ENCODE assay signal across 22 cellular contexts in the genomic region with DNA sequence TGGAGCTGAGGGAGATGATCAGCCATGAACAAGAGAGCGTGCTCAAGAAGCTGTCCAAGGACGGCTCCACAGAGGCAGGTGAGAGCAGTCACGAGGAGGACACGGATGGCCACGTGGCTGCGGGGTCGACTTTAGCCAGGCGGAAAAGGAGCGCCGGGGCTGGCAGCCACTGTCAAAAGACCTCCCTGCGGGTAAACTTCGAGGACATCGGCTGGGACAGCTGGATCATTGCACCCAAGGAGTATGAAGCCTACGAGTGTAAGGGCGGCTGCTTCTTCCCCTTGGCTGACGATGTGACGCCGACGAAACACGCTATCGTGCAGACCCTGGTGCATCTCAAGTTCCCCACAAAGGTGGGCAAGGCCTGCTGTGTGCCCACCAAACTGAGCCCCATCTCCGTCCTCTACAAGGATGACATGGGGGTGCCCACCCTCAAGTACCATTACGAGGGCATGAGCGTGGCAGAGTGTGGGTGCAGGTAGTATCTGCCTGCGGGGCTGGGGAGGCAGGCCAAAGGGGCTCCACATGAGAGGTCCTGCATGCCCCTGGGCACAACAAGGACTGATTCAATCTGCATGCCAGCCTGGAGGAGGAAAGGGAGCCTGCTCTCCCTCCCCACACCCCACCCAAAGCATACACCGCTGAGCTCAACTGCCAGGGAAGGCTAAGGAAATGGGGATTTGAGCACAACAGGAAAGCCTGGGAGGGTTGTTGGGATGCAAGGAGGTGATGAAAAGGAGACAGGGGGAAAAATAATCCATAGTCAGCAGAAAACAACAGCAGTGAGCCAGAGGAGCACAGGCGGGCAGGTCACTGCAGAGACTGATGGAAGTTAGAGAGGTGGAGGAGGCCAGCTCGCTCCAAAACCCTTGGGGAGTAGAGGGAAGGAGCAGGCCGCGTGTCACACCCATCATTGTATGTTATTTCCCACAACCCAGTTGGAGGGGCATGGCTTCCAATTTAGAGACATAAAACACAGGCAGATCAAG. TPM values are rescaled to one million over a fixed set of nuclear protein-coding genes. Genes with fewer than 3 reads are reported as not detected.
A peak's percentile ranks its signal among the peaks of the same experiment; 100 is the strongest.
DNase-seq lines count a peak whose midpoint lies in the region; ATAC-seq, FAIRE-seq and TF ChIP-seq lines count a peak whose summit lies in the region.
"Had no signal": no experiment of that assay in that cellular context is flagged by ENCODE, and none has a peak within 500 bp of the region (broad histone marks: within the 10 kb centered on the region; RNA-seq: fewer than 3 reads in every experiment).

No MANE protein-coding gene starts in this region.

- H3K4me3 ChIP-seq in cardiac muscle cell: no peak overlapping the region
- no peak overlapping the region for H3K4me3 ChIP-seq in heart left ventricle
- H3K4me3 ChIP-seq in K562: no peak overlapping the region
- no peak overlapping the region for H3K4me3 ChIP-seq in upper lobe of right lung

- peak overlapping the region in 1 of 2 experiments; percentile 10; a peak in 2 of 4 replicates for H3K9ac ChIP-seq in K562 (ENCODE audit: insufficient read depth in 1 of 2, low read depth in 2 of 2, low read length in 2 of 2)

- CTCF ChIA-PET in K562 (lab: Yijun Ruan, JAX; ENCODE audit: low intra/inter-chr PET ratio): no interaction called here

- H3K27ac ChIP-seq in cardiac muscle cell (peak overlapping the region; percentile 74), heart left ventricle (no peak overlapping the region), K562 (ENCODE audit: extremely low read depth, low read depth, low read length) (no peak overlapping the region), upper lobe of right lung (no peak overlapping the region)

- no peak for TF ChIP-seq RAD21 in K562 (CRISPR knock-in tag; conservative IDR thresholded peaks at IDR 0.05 in 1 of 2, IDR thresholded peaks at IDR 0.05 in 1 of 2)

- H3K27me3 ChIP-seq in cardiac muscle cell (no peaks in the 10 kb centered on the region), heart left ventricle (peaks cover 0 to 16% (median 0%) of the 10 kb centered on the region in 9 donors), K562 (ENCODE audit: control insufficient read depth in 2 of 2, insufficient read depth in 2 of 2, low read length in 2 of 2) (no peaks in the 10 kb centered on the region), upper lobe of right lung (no peaks in the 10 kb centered on the region)
- H3K27me3 ChIP-seq: BE2C had no signal

- TF ChIP-seq CTCF in cardiac muscle cell (IDR thresholded peaks at IDR 0.05; ENCODE audit: low read depth, low read length) (no peak), heart left ventricle (IDR thresholded peaks at IDR 0.05) (no peak), K562 (IDR thresholded peaks at IDR 0.05 in 2 of 3, conservative IDR thresholded peaks at IDR 0.05 in 1 of 3; ENCODE audit: insufficient read depth in 2 of 3, low read depth in 1 of 3, low read length in 3 of 3) (no peak), upper lobe of right lung (IDR thresholded peaks at IDR 0.05) (no peak)

- DNase-seq in cardiac muscle cell (ENCODE audit: low read depth in 1 of 2, low spot score in 1 of 2): no peak
- no peak for DNase-seq in heart left ventricle
- DNase-seq in K562 (ENCODE audit: extremely low read depth in 1 of 4, low spot score in 3 of 4): no peak
- peak; percentile 88 for DNase-seq in mesenteric fat pad (ENCODE audit: low spot score)
- DNase-seq in upper lobe of right lung: peak; percentile 56
- no peak for DNase-seq in dermis blood vessel endothelial cell
- DNase-seq: BE2C; CD4-positive, CD25-positive, alpha-beta regulatory T cell; DMS79; H9; Karpas-422; MV-4-11; NCI-H1105 treated with DMSO at 0.1 percent for 48 hours; NCI-H2029 treated with DMSO at 0.1 percent for 48 hours; NCI-H2171; NCI-H524 treated with DMSO at 0.1 percent for 48 hours; NCI-H82 had no signal

- FAIRE-seq in K562 (lab: Jason Lieb, UNC): no peak
- FAIRE-seq: A204.1, HTR-8/SVneo had no signal

- H2AFZ ChIP-seq in K562 (ENCODE audit: low read depth, low read length): peak overlapping the region; percentile 87

- intact Hi-C loops in heart left ventricle (cut with DNase I): no loop called here
- intact Hi-C loops in K562 (cut with micrococcal nuclease): no loop called here
- intact Hi-C loops in upper lobe of right lung (cut with DNase I): no loop called here

- no peaks in the 10 kb centered on the region for H3K79me2 ChIP-seq in K562 (ENCODE audit: control insufficient read depth, insufficient read depth, low read length)

- H3K9me3 ChIP-seq in cardiac muscle cell (ENCODE audit: low read depth): no peaks in the 10 kb centered on the region
- no peaks in the 10 kb centered on the region for H3K9me3 ChIP-seq in heart left ventricle
- H3K9me3 ChIP-seq in K562 (replicated peaks; ENCODE audit: control insufficient read depth, insufficient read depth, low read depth, low read length): no peaks in the 10 kb centered on the region
- no peaks in the 10 kb centered on the region for H3K9me3 ChIP-seq in upper lobe of right lung
- H3K9me3 ChIP-seq: BE2C had no signal

- ATAC-seq in heart left ventricle (no peak), K562 (no peak), upper lobe of right lung (no peak), HG03378 (IDR thresholded peaks at IDR 0.05; ENCODE audit: unreplicated experiment) (no peak)

- POLR2A ChIA-PET in K562 (lab: Yijun Ruan, JAX): interaction anchor here (0.6 to 1.1 kb wide), 2 partner anchors 121 to 243 kb away, joined by 3 to 5 read pairs; no protein-coding TSS in a partner anchor

- 89 to 95% (median 89%) methylated on average over 27 to 30 of the region's 30 CpGs for WGBS in heart left ventricle, 4 donors
- WGBS in K562 (ENCODE audit: insufficient coverage, low coverage, missing lambda C conversion rate): 77% methylated on average over 30 of the region's 30 CpGs

- H3K36me3 ChIP-seq in cardiac muscle cell (no peaks in the 10 kb centered on the region), heart left ventricle (no peaks in the 10 kb centered on the region), K562 (ENCODE audit: control insufficient read depth, insufficient read depth, low read length) (no peaks in the 10 kb centered on the region), upper lobe of right lung (no peaks in the 10 kb centered on the region)
- H3K36me3 ChIP-seq: BE2C had no signal

- TF ChIP-seq POLR2A in heart left ventricle (IDR thresholded peaks at IDR 0.05) (no peak), K562 (conservative IDR thresholded peaks at IDR 0.05) (no peak)

- no peaks in the 10 kb centered on the region for H4K20me1 ChIP-seq in K562 (replicated peaks; ENCODE audit: control insufficient read depth, insufficient read depth, low read length)

- no peak overlapping the region for H3K4me2 ChIP-seq in K562 (ENCODE audit: insufficient read depth, low read length)

- in situ Hi-C loops in K562 (cut with MboI): no loop called here

- TF ChIP-seq EP300 in K562 (IDR thresholded peaks at IDR 0.05; ENCODE audit: low read length): no peak

- no TSS peak for BruUV-seq in K562 (replicated peaks; lab: Mats Ljungman, UMichigan)

- peaks cover 48% of the 10 kb centered on the region for H3K4me1 ChIP-seq in cardiac muscle cell (ENCODE audit: low read depth)
- H3K4me1 ChIP-seq in heart left ventricle: peaks cover 0 to 13% (median 0%) of the 10 kb centered on the region in 12 donors
- H3K4me1 ChIP-seq in K562 (replicated peaks in 1 of 2; ENCODE audit: control insufficient read depth in 2 of 2, insufficient read depth in 2 of 2, low read length in 2 of 2): peaks cover 40 to 41% of the 10 kb centered on the region in 2 experiments
- no peaks in the 10 kb centered on the region for H3K4me1 ChIP-seq in upper lobe of right lung

- H3K9me1 ChIP-seq in K562 (ENCODE audit: control insufficient read depth, insufficient read depth, low read length): no peaks in the 10 kb centered on the region

RNA-seq across cellular contexts. Expression of a gene that starts 3.3 kb away (rescaled TPM):
- total RNA-seq in cardiac muscle cell (3.5 and 5.8 TPM in 2 replicates), heart left ventricle (not detected), K562 (2014; rRNA removed) (0.54 and 0.69 TPM in 2 replicates), K562 (2014; rRNA removed; fragmentation: Illumina TruSeq; extraction: Trizol) (0.18 and 0.22 TPM in 2 replicates), K562 (2015; rRNA removed; fragmentation: Illumina TruSeq; extraction: Trizol) (0.57 and 0.58 TPM in 2 replicates), K562 (2021) (0.11 and 0.27 TPM in 2 replicates), mesenteric fat pad (not detected), upper lobe of right lung (not detected), dermis blood vessel endothelial cell (not detected in 2 replicates)
- polyA plus RNA-seq in cardiac muscle cell (2.6 and 4.4 TPM in 2 replicates), heart left ventricle (not detected), K562 (2011; rRNA removed) (0.08 TPM in 1 of 2 replicates, not detected in the other), K562 (2014; fragmentation: Illumina TruSeq; extraction: Trizol) (0.48 TPM in 2 replicates), K562 (2014; fragmentation: Nextera tagmentation; extraction: Ambion mirVana) (not detected), K562 (2014; rRNA removed) (0.27 and 0.54 TPM in 2 replicates)
- total RNA-seq in K562 (2011; cell fraction: chromatin; rRNA removed; ENCODE audit: low replicate concordance): 0.21 and 1.00 TPM in 2 replicates
- total RNA-seq in K562 (2011; cell fraction: nucleolus; rRNA removed): 1.0 and 1.6 TPM in 2 replicates
- total RNA-seq in K562 (2011; cell fraction: nucleoplasm; rRNA removed): 0.38 and 1.0 TPM in 2 replicates
- polyA plus RNA-seq in K562 (2011; cell fraction: cytosol; rRNA removed): 0.18 TPM in 1 of 2 replicates, not detected in the other
- 0.08 TPM in 1 of 2 replicates, not detected in the other for polyA plus RNA-seq in K562 (2011; cell fraction: nucleus; rRNA removed)
- polyA plus RNA-seq in K562 (2012): 0.60 and 1.8 TPM in 2 replicates
- 0.09 and 0.14 TPM in 2 replicates for polyA minus RNA-seq in K562 (2011; rRNA and poly(A)+ RNA removed)
- polyA minus RNA-seq in K562 (2011; cell fraction: cytosol; rRNA and poly(A)+ RNA removed): not detected in 2 replicates
- not detected in 2 replicates for polyA minus RNA-seq in K562 (2011; cell fraction: nucleus; rRNA and poly(A)+ RNA removed)
- total RNA-seq: CD4-positive, CD25-positive, alpha-beta regulatory T cell; H9; M059J had no signal
- polyA plus RNA-seq: CD4-positive, CD25-positive, alpha-beta regulatory T cell; IgD-negative memory B cell had no signal

RNA-seq across cellular contexts. Expression of a gene that starts 22.6 kb away (rescaled TPM):
- not detected in 2 replicates for total RNA-seq in cardiac muscle cell
- not detected in 2 replicates for polyA plus RNA-seq in cardiac muscle cell
- total RNA-seq in heart left ventricle: not detected
- not detected for polyA plus RNA-seq in heart left ventricle
- total RNA-seq in K562 (2011; cell fraction: chromatin; rRNA removed; ENCODE audit: low replicate concordance): not detected in 2 replicates
- total RNA-seq in K562 (2011; cell fraction: nucleolus; rRNA removed): not detected in 2 replicates
- not detected in 2 replicates for total RNA-seq in K562 (2011; cell fraction: nucleoplasm; rRNA removed)
- not detected in 2 replicates for total RNA-seq in K562 (2014; rRNA removed)
- total RNA-seq in K562 (2014; rRNA removed; fragmentation: Illumina TruSeq; extraction: Trizol): not detected in 2 replicates
- total RNA-seq in K562 (2015; rRNA removed; fragmentation: Illumina TruSeq; extraction: Trizol): not detected in 2 replicates
- not detected in 2 replicates for total RNA-seq in K562 (2021)
- polyA plus RNA-seq in K562 (2011; rRNA removed): not detected in 2 replicates
- not detected in 2 replicates for polyA plus RNA-seq in K562 (2011; cell fraction: cytosol; rRNA removed)
- not detected in 2 replicates for polyA plus RNA-seq in K562 (2011; cell fraction: nucleus; rRNA removed)
- not detected in 2 replicates for polyA plus RNA-seq in K562 (2012)
- not detected in 2 replicates for polyA plus RNA-seq in K562 (2014; fragmentation: Illumina TruSeq; extraction: Trizol)
- polyA plus RNA-seq in K562 (2014; fragmentation: Nextera tagmentation; extraction: Ambion mirVana): not detected
- not detected in 2 replicates for polyA plus RNA-seq in K562 (2014; rRNA removed)
- not detected in 2 replicates for polyA minus RNA-seq in K562 (2011; rRNA and poly(A)+ RNA removed)
- polyA minus RNA-seq in K562 (2011; cell fraction: cytosol; rRNA and poly(A)+ RNA removed): not detected in 2 replicates
- not detected in 2 replicates for polyA minus RNA-seq in K562 (2011; cell fraction: nucleus; rRNA and poly(A)+ RNA removed)
- total RNA-seq in mesenteric fat pad: not detected
- total RNA-seq in upper lobe of right lung: not detected
- not detected in 2 replicates for total RNA-seq in dermis blood vessel endothelial cell
- total RNA-seq: CD4-positive, CD25-positive, alpha-beta regulatory T cell; H9; M059J had no signal
- polyA plus RNA-seq: CD4-positive, CD25-positive, alpha-beta regulatory T cell; IgD-negative memory B cell had no signal

RNA-seq across cellular contexts. Expression of a gene that starts 25.6 kb away (rescaled TPM):
- total RNA-seq in cardiac muscle cell: 3.2 and 4.0 TPM in 2 replicates
- polyA plus RNA-seq in cardiac muscle cell: 3.2 and 3.8 TPM in 2 replicates
- 1 to 10 TPM in 1 of 9 donors, under 1 TPM in 6, not detected in 2; 0.22 to 1.6 (median 0.34) TPM for total RNA-seq in heart left ventricle
- under 1 TPM in 1 of 2 donors, not detected in 1; 0.19 TPM for polyA plus RNA-seq in heart left ventricle
- not detected in 2 replicates for total RNA-seq in K562 (2011; cell fraction: chromatin; rRNA removed; ENCODE audit: low replicate concordance)
- not detected in 2 replicates for total RNA-seq in K562 (2011; cell fraction: nucleolus; rRNA removed)
- total RNA-seq in K562 (2011; cell fraction: nucleoplasm; rRNA removed): not detected in 2 replicates
- not detected in 2 replicates for total RNA-seq in K562 (2014; rRNA removed)
- not detected in 2 replicates for total RNA-seq in K562 (2014; rRNA removed; fragmentation: Illumina TruSeq; extraction: Trizol)
- total RNA-seq in K562 (2015; rRNA removed; fragmentation: Illumina TruSeq; extraction: Trizol): not detected in 2 replicates
- total RNA-seq in K562 (2021): 0.11 TPM in 1 of 2 replicates, not detected in the other
- polyA plus RNA-seq in K562 (2011; rRNA removed): not detected in 2 replicates
- not detected in 2 replicates for polyA plus RNA-seq in K562 (2011; cell fraction: cytosol; rRNA removed)
- polyA plus RNA-seq in K562 (2011; cell fraction: nucleus; rRNA removed): not detected in 2 replicates
- 0.03 and 0.19 TPM in 2 replicates for polyA plus RNA-seq in K562 (2012)
- not detected in 2 replicates for polyA plus RNA-seq in K562 (2014; fragmentation: Illumina TruSeq; extraction: Trizol)
- under 1 TPM; 0.03 to 0.20 TPM for polyA plus RNA-seq in K562 (2014; fragmentation: Nextera tagmentation; extraction: Ambion mirVana)
- polyA plus RNA-seq in K562 (2014; rRNA removed): not detected in 2 replicates
- not detected in 2 replicates for polyA minus RNA-seq in K562 (2011; rRNA and poly(A)+ RNA removed)
- polyA minus RNA-seq in K562 (2011; cell fraction: cytosol; rRNA and poly(A)+ RNA removed): not detected in 2 replicates
- polyA minus RNA-seq in K562 (2011; cell fraction: nucleus; rRNA and poly(A)+ RNA removed): not detected in 2 replicates
- total RNA-seq in mesenteric fat pad: 0.26 TPM
- 16.8 TPM for total RNA-seq in upper lobe of right lung
- total RNA-seq in dermis blood vessel endothelial cell: not detected in 2 replicates
- total RNA-seq: CD4-positive, CD25-positive, alpha-beta regulatory T cell; M059J had no signal
- polyA plus RNA-seq: CD4-positive, CD25-positive, alpha-beta regulatory T cell; IgD-negative memory B cell had no signal

RNA-seq across cellular contexts. Expression of a gene that starts 58.5 kb away (rescaled TPM):
- total RNA-seq in cardiac muscle cell (0.07 and 0.15 TPM in 2 replicates), heart left ventricle (under 1 TPM in 4 of 9 donors, not detected in 5; 0.06 to 0.25 (median 0.11) TPM), K562 (2014; rRNA removed) (not detected in 2 replicates), K562 (2014; rRNA removed; fragmentation: Illumina TruSeq; extraction: Trizol) (not detected in 2 replicates), K562 (2015; rRNA removed; fragmentation: Illumina TruSeq; extraction: Trizol) (0.04 TPM in 1 of 2 replicates, not detected in the other), K562 (2021) (0.07 and 0.11 TPM in 2 replicates), mesenteric fat pad (0.10 TPM), upper lobe of right lung (0.41 TPM), dermis blood vessel endothelial cell (under 0.01 and 0.28 TPM in 2 replicates)
- polyA plus RNA-seq in cardiac muscle cell (0.55 and 1.2 TPM in 2 replicates), heart left ventricle (under 1 TPM in 1 of 2 donors, not detected in 1; 0.07 TPM), K562 (2011; rRNA removed) (0.04 and 0.08 TPM in 2 replicates), K562 (2014; fragmentation: Illumina TruSeq; extraction: Trizol) (0.09 TPM in 1 of 2 replicates, not detected in the other), K562 (2014; fragmentation: Nextera tagmentation; extraction: Ambion mirVana) (under 1 TPM in 1 of 2 experiments, not detected in 1; 0.03 TPM), K562 (2014; rRNA removed) (0.04 TPM in 1 of 2 replicates, not detected in the other)
- total RNA-seq in K562 (2011; cell fraction: chromatin; rRNA removed; ENCODE audit: low replicate concordance): 0.30 TPM in 1 of 2 replicates, not detected in the other
- 0.13 and 0.33 TPM in 2 replicates for total RNA-seq in K562 (2011; cell fraction: nucleolus; rRNA removed)
- not detected in 2 replicates for total RNA-seq in K562 (2011; cell fraction: nucleoplasm; rRNA removed)
- polyA plus RNA-seq in K562 (2011; cell fraction: cytosol; rRNA removed): 0.01 and 0.15 TPM in 2 replicates
- polyA plus RNA-seq in K562 (2011; cell fraction: nucleus; rRNA removed): 0.13 TPM in 1 of 2 replicates, not detected in the other
- 0.05 TPM in 1 of 2 replicates, not detected in the other for polyA plus RNA-seq in K562 (2012)
- polyA minus RNA-seq in K562 (2011; rRNA and poly(A)+ RNA removed): 0.14 TPM in 1 of 2 replicates, not detected in the other
- not detected in 2 replicates for polyA minus RNA-seq in K562 (2011; cell fraction: cytosol; rRNA and poly(A)+ RNA removed)
- 0.11 and 0.13 TPM in 2 replicates for polyA minus RNA-seq in K562 (2011; cell fraction: nucleus; rRNA and poly(A)+ RNA removed)
- total RNA-seq: CD4-positive, CD25-positive, alpha-beta regulatory T cell had no signal
- polyA plus RNA-seq: CD4-positive, CD25-positive, alpha-beta regulatory T cell; IgD-negative memory B cell had no signal

Comparison
In these comparisons a context has a peak if more than half of its experiments do, and no peak if none do; other contexts are left out.
1. DNase-seq: peak in mesenteric fat pad (single experiment) and upper lobe of right lung (single experiment); none in cardiac muscle cell (0 of 2), heart left ventricle (0 of 5), K562 (0 of 4) and dermis blood vessel endothelial cell (single experiment).